In genomic region chr1:87149166-87150065, GRCh38 we compare ENCODE assay signal across 11 cellular contexts.
A peak's percentile ranks its signal among the peaks of the same experiment; 100 is the strongest.
DNase-seq lines count a peak whose midpoint lies in the region; ATAC-seq and TF ChIP-seq lines count a peak whose summit lies in the region.
"Had no signal": no experiment of that assay in that cellular context is flagged by ENCODE, and none has a peak within 500 bp of the region (broad histone marks: within the 10 kb centered on the region; RNA-seq: fewer than 3 reads in every experiment).

No MANE protein-coding gene starts in this region.

- intact Hi-C loops in upper lobe of right lung (cut with DNase I) = no loop called here

- H3K36me3 ChIP-seq in WERI-Rb-1 (no peaks in the 10 kb centered on the region), right atrium auricular region (no peaks in the 10 kb centered on the region), upper lobe of right lung (no peaks in the 10 kb centered on the region)

- no peak overlapping the region for H3K4me3 ChIP-seq in WERI-Rb-1 (ENCODE audit: low read depth, low read length)
- no peak overlapping the region for H3K4me3 ChIP-seq in right atrium auricular region
- no peak overlapping the region for H3K4me3 ChIP-seq in upper lobe of right lung

- H3K27ac ChIP-seq in WERI-Rb-1 (no peak overlapping the region), right atrium auricular region (peak overlapping the region; percentile 17 to 51), upper lobe of right lung (peak overlapping the region; percentile 32)
- H3K27ac ChIP-seq: 22Rv1 had no signal

- H3K27me3 ChIP-seq in WERI-Rb-1 (ENCODE audit: insufficient read depth, low read depth, severe bottlenecking) (no peaks in the 10 kb centered on the region), right atrium auricular region (no peaks in the 10 kb centered on the region), upper lobe of right lung (peaks cover 4% of the 10 kb centered on the region)

- no peak for TF ChIP-seq CTCF in WERI-Rb-1 (IDR thresholded peaks at IDR 0.05; ENCODE audit: low read depth, low read length)
- TF ChIP-seq CTCF in right atrium auricular region (IDR thresholded peaks at IDR 0.05) = no peak
- no peak for TF ChIP-seq CTCF in upper lobe of right lung (IDR thresholded peaks at IDR 0.05)

- H3K4me1 ChIP-seq in right atrium auricular region (peaks cover 0 to 17% of the 10 kb centered on the region in 2 donors), upper lobe of right lung (peaks cover 27% of the 10 kb centered on the region)

- no peaks in the 10 kb centered on the region for H3K9me3 ChIP-seq in WERI-Rb-1 (ENCODE audit: severe bottlenecking)
- no peaks in the 10 kb centered on the region for H3K9me3 ChIP-seq in right atrium auricular region
- no peaks in the 10 kb centered on the region for H3K9me3 ChIP-seq in upper lobe of right lung

- no peak for ATAC-seq in upper lobe of right lung
- no peak for ATAC-seq in GM18511 (IDR thresholded peaks at IDR 0.05; ENCODE audit: unreplicated experiment)
- ATAC-seq in HG03280 (IDR thresholded peaks at IDR 0.05; ENCODE audit: unreplicated experiment) = no peak

- DNase-seq in DMS 273 (lab: John Stamatoyannopoulos, UW; ENCODE audit: unreplicated experiment) (peak; percentile 49), DMS 273 treated with DMSO at 0.1 percent for 48 hours (lab: John Stamatoyannopoulos, UW) (no peak), WERI-Rb-1 (peak; percentile 69), right atrium auricular region (ENCODE audit: low spot score) (no peak), upper lobe of right lung (no peak), NCI-H1092 (lab: John Stamatoyannopoulos, UW) (no peak)
- DNase-seq: activated CD4-positive, alpha-beta T cell treated with anti-CD3 and anti-CD28 coated beads, Interleukin-2, amount 50 U/mL, for 1 hour; NCI-H2107 had no signal

Comparison
In these comparisons a context has a peak if more than half of its experiments do, and no peak if none do; other contexts are left out.
1. DNase-seq: peak in DMS 273 (single experiment) and WERI-Rb-1 (single experiment); none in DMS 273 treated with DMSO at 0.1 percent for 48 hours (single experiment), right atrium auricular region (single experiment), upper lobe of right lung (single experiment) and NCI-H1092 (single experiment).